8 cellular contexts compared by ENCODE assay signal in the genomic region with DNA sequence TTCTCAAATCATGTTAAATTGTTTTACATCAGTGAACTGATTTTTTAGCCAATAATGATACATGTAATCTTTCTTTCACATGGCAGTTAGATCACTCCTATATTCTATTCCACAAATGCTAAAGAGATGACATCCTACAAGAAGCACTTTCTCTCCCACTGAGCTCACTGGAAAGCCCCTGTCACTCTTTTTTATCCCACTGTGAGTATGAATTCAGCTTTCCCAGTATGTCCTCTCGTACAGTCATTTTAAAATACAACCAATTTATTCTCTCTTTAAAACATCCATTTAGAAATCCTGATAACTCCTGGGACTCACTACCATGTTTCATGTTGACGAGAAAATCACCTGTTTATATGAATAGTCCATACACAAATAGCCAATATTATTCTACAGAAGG.
"Had no signal": no experiment of that assay in that cellular context is flagged by ENCODE, and none has a peak within 500 bp of the region (broad histone marks: within the 10 kb centered on the region; RNA-seq: fewer than 3 reads in every experiment).

No MANE protein-coding gene starts in this region.

- H2AFZ ChIP-seq: GM23338 had no signal

- H3K4me3 ChIP-seq: GM23338, K562 had no signal

- H3K27ac ChIP-seq: HL-60 had no signal

- H3K4me1 Mint-ChIP-seq: GM23338, H9 had no signal

- H3K4me2 ChIP-seq: GM23338 had no signal

- H3K27ac Mint-ChIP-seq: GM23338, H9 had no signal

- FAIRE-seq: H1, HepG2, K562 had no signal

- DNase-seq: H9, HCEC 1CT, KG1 had no signal

- ATAC-seq: GM23338, HepG2, K562 had no signal

- H3K4me3 Mint-ChIP-seq: GM23338, H9 had no signal
